1 cellular context compared by ENCODE assay signal in the genomic region with DNA sequence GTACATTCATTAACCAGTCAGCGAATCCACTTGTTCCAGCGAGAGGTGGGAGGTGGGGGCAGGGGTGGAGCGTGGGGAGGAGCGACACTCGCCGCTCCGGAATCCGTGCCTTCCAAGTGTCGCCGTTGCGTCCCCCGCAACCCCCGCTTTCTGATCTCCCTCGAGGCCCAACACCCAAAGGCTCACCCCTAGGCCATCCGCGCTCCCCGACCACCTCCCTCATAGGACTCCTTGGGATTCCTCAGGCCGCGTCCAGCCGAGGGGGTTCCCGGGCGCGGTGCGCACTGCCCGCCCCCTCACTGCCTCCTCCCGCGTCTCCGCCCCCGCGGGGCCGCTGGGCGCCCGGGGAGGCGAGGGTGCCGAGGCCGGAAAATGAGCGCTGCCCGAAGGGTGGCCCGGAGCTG.
TF ChIP-seq lines count a peak whose summit lies in the region.

No MANE protein-coding gene starts in this region.

TF ChIP-seq in WTC11, 78 proteins besides CTCF, POLR2A, EP300 and RAD21 (continued from another document):
- TF ChIP-seq, protein P1, sequence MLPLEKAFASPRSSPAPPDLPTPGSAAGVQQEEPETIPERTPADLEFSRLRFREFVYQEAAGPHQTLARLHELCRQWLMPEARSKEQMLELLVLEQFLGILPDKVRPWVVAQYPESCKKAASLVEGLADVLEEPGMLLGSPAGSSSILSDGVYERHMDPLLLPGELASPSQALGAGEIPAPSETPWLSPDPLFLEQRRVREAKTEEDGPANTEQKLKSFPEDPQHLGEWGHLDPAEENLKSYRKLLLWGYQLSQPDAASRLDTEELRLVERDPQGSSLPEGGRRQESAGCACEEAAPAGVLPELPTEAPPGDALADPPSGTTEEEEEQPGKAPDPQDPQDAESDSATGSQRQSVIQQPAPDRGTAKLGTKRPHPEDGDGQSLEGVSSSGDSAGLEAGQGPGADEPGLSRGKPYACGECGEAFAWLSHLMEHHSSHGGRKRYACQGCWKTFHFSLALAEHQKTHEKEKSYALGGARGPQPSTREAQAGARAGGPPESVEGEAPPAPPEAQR (CRISPR knock-in tag; IDR thresholded peaks at IDR 0.05): no peak
- no peak for TF ChIP-seq CREB1 (CRISPR knock-in tag; IDR thresholded peaks at IDR 0.05)
- peak; percentile 30; the same call in 1 of the 2 replicates for TF ChIP-seq CREM (CRISPR knock-in tag; IDR thresholded peaks at IDR 0.05)
- TF ChIP-seq, protein P2, sequence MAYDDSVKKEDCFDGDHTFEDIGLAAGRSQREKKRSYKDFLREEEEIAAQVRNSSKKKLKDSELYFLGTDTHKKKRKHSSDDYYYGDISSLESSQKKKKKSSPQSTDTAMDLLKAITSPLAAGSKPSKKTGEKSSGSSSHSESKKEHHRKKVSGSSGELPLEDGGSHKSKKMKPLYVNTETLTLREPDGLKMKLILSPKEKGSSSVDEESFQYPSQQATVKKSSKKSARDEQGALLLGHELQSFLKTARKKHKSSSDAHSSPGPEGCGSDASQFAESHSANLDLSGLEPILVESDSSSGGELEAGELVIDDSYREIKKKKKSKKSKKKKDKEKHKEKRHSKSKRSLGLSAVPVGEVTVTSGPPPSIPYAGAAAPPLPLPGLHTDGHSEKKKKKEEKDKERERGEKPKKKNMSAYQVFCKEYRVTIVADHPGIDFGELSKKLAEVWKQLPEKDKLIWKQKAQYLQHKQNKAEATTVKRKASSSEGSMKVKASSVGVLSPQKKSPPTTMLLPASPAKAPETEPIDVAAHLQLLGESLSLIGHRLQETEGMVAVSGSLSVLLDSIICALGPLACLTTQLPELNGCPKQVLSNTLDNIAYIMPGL (CRISPR knock-in tag; IDR thresholded peaks at IDR 0.05): peak; percentile 49; the same call in 1 of the 2 replicates
- TF ChIP-seq SP1 (CRISPR knock-in tag; conservative IDR thresholded peaks at IDR 0.05): no peak
- TF ChIP-seq, protein P3, sequence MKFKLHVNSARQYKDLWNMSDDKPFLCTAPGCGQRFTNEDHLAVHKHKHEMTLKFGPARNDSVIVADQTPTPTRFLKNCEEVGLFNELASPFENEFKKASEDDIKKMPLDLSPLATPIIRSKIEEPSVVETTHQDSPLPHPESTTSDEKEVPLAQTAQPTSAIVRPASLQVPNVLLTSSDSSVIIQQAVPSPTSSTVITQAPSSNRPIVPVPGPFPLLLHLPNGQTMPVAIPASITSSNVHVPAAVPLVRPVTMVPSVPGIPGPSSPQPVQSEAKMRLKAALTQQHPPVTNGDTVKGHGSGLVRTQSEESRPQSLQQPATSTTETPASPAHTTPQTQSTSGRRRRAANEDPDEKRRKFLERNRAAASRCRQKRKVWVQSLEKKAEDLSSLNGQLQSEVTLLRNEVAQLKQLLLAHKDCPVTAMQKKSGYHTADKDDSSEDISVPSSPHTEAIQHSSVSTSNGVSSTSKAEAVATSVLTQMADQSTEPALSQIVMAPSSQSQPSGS (CRISPR knock-in tag; IDR thresholded peaks at IDR 0.05; ENCODE audit: borderline replicate concordance, low read depth): no peak
